Comparison of ENCODE assay signal across 27 cellular contexts in the genomic region with DNA sequence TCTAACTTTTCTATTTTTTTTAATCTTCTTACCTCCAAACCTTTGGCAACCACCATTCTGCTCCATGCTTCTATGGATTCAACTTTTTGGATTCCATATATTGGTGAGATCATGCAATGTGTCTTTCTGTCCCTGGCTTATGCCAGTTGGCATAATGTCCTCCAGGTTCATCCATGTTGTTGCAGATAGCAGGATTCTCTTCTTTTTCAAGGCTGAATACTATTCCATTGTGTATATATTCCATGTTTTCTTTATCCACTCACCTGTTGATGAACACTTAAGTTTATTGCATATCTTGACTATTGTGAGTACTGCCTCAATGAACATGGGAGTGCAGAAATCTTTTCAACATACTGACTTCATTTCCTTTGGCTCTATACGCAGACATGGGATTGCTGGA. TPM values are rescaled to one million over a fixed set of nuclear protein-coding genes. Genes with fewer than 3 reads are reported as not detected.
"Had no signal": no experiment of that assay in that cellular context is flagged by ENCODE, and none has a peak within 500 bp of the region (broad histone marks: within the 10 kb centered on the region; RNA-seq: fewer than 3 reads in every experiment).

No MANE protein-coding gene starts in this region.

- H3K36me3 ChIP-seq: stomach, suprapubic skin, thoracic aorta, thyroid gland, tibial artery, tibial nerve, transverse colon, upper lobe of left lung, upper lobe of right lung, uterus, vagina had no signal

- H3K4me3 ChIP-seq: stomach, suprapubic skin, testis, thoracic aorta, thyroid gland, tibial artery, tibial nerve, transverse colon, upper lobe of left lung, upper lobe of right lung, uterus, vagina had no signal

- FAIRE-seq: urothelium cell line had no signal

- DNase-seq: stimulated activated CD4-positive, alpha-beta T cell treated with anti-CD3 and anti-CD28 coated beads, Interleukin-2, amount 100 ng/mL, for 48 hours; stimulated activated CD4-positive, alpha-beta T cell treated with anti-CD3 and anti-CD28 coated beads, Interleukin-4, amount 100 ng/mL, for 1 hour; stimulated activated CD4-positive, alpha-beta T cell treated with anti-CD3 and anti-CD28 coated beads, Interleukin-4, amount 100 ng/mL, for 24 hours; stimulated activated CD4-positive, alpha-beta T cell treated with anti-CD3 and anti-CD28 coated beads, Interleukin-4, amount 100 ng/mL, for 4 hours; stimulated activated CD8-positive, alpha-beta memory T cell treated with anti-CD3 and anti-CD28 coated beads, Interleukin-4, amount 100 ng/mL, for 48 hours; stimulated activated naive B cell treated with anti-CD40 and anti-IgM and Interleukin-4, amounts not matched to agents 10 μg/mL and 1 μg/mL and 100 μg/mL, for 72 hours; stimulated activated naive CD4-positive, alpha-beta T cell; stimulated activated naive CD4-positive, alpha-beta T cell treated with Interleukin-2 at 50 U/mL for 16 hours; stimulated activated naive CD8-positive, alpha-beta T cell treated with anti-CD3 and anti-CD28 coated beads, Interleukin-15, amount 100 ng/mL, for 72 hours; stimulated activated naive CD8-positive, alpha-beta T cell treated with anti-CD3 and anti-CD28 coated beads, Interleukin-15, Interleukin-2, amounts not matched to agents 100 U/mL and 50 U/mL, for 24 hours; stomach; substantia nigra; testis; thyroid gland; tibial artery; transverse colon; trophoblast cell; upper lobe of left lung; upper lobe of right lung; uterus had no signal

- H3K4me1 ChIP-seq: stomach, suprapubic skin, testis, thyroid gland, tibial nerve, transverse colon, upper lobe of left lung, upper lobe of right lung, uterus, vagina had no signal

- H3K9me3 ChIP-seq: suprapubic skin, testis, thoracic aorta, thyroid gland, tibial artery, upper lobe of left lung, upper lobe of right lung, uterus, vagina had no signal

- H3K27me3 ChIP-seq: stomach, suprapubic skin, testis, thyroid gland, tibial artery, tibial nerve, transverse colon, upper lobe of left lung, upper lobe of right lung, uterus, vagina had no signal

- ATAC-seq: stimulated activated effector memory CD8-positive, alpha-beta T cell treated with anti-CD3 and anti-CD28 coated beads, Interleukin-12 subunit alpha, Interleukin-12 subunit beta, amount 100 ng/mL, for 72 hours; stimulated activated memory B cell treated with anti-CD40 and anti-IgM and Interleukin-4, amounts not matched to agents 10 μg/mL and 1 μg/mL and 100 μg/mL, for 72 hours; stimulated activated naive B cell treated with anti-CD40 and anti-IgM and Interleukin-4, amounts not matched to agents 10 μg/mL and 1 μg/mL and 100 μg/mL, for 72 hours; stimulated activated naive CD8-positive, alpha-beta T cell treated with anti-CD3 and anti-CD28 coated beads, Interleukin-15, amount 100 ng/mL, for 72 hours; stimulated activated naive CD8-positive, alpha-beta T cell treated with anti-CD3 and anti-CD28 coated beads, Interleukin-15, Interleukin-2, amounts not matched to agents 100 U/mL and 50 U/mL, for 24 hours; upper lobe of right lung had no signal

- H3K27ac ChIP-seq: stomach, suprapubic skin, testis, thoracic aorta, thyroid gland, tibial artery, tibial nerve, transverse colon, upper lobe of left lung, upper lobe of right lung, uterus, vagina had no signal

RNA-seq across cellular contexts. Expression of a gene that starts 21.2 kb away (rescaled TPM):
- total RNA-seq: vagina had no signal
